8 cellular contexts compared by ENCODE assay signal in the genomic region with DNA sequence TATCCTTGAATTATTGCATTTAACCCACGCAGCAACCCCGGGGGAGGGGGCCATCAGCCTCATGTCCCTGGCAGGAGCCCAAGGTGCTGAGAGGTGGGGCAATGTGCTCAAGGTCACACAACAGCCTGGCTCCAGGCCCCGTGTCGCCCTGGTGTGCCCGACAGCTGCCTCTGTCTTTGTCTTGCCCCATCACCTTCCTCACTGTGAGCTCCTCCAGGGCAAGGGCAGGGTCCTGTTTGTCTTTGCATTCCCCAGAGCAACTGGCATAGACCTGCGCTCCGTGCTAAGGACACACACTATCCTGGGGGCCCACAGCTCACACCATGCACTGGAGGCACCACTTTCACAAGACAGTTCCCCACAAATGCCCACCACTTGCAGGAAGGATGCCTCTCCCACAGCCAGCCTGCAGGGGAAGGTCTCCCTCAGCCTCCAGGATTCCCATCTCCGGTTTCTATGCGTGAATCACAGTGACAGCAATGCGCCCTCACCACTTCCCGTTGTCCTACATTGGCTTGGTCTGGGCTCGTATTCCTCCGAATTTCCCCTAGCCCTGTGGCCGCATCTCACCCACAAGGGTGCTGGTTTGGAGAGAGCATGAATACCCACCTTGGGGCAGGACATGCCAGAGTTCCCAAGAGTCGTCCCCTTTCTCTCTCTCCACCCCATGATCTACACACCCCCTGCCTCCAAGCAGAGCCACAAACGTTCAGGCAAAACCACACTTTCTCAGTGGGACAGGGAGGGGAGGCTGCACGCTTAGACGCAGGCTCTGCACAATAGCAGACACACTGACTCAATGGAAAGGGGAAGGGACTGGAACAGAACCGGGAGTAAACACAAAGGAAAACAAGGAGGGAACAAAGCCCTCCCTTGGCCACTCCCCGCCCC. TPM values are rescaled to one million over a fixed set of nuclear protein-coding genes. Genes with fewer than 3 reads are reported as not detected.
A peak's percentile ranks its signal among the peaks of the same experiment; 100 is the strongest.
DNase-seq lines count a peak whose midpoint lies in the region; ATAC-seq and TF ChIP-seq lines count a peak whose summit lies in the region.

No MANE protein-coding gene starts in this region.

- H3K27me3 Mint-ChIP-seq in activated T-cell treated with anti-CD3 and anti-CD28 coated beads, Interleukin-2, amount 50 U/mL, for 24 hours = no peaks in the 10 kb centered on the region
- no peaks in the 10 kb centered on the region for H3K27me3 Mint-ChIP-seq in activated T-cell treated with anti-CD3 and anti-CD28 coated beads, Interleukin-2, amount 50 U/mL, for 4 hours (ENCODE audit: low read depth)
- H3K27me3 Mint-ChIP-seq in progenitor cell of endocrine pancreas = no peaks in the 10 kb centered on the region

- peak; percentile 43 for DNase-seq in activated T-cell treated with anti-CD3 and anti-CD28 coated beads, Interleukin-2, amount 50 U/mL, for 24 hours
- DNase-seq in activated T-cell treated with anti-CD3 and anti-CD28 coated beads for 4 hours = no peak
- DNase-seq in activated T-cell treated with anti-CD3 and anti-CD28 coated beads, Interleukin-2, amount 50 U/mL, for 4 hours = no peak
- peak; percentile 54 for DNase-seq in globus pallidus (ENCODE audit: low spot score)
- no peak for DNase-seq in progenitor cell of endocrine pancreas (ENCODE audit: low spot score, unreplicated experiment)
- DNase-seq in NCI-H187 treated with DMSO at 0.1 percent for 48 hours (lab: John Stamatoyannopoulos, UW) = no peak
- DNase-seq in NCI-H446 (lab: John Stamatoyannopoulos, UW) = no peak
- DNase-seq in activated CD4-positive, alpha-beta T cell treated with anti-CD3 and anti-CD28 coated beads for 4 hours = no peak

- H3K4me1 Mint-ChIP-seq in activated T-cell treated with anti-CD3 and anti-CD28 coated beads, Interleukin-2, amount 50 U/mL, for 24 hours (ENCODE audit: low read depth) = peaks cover 100% of the 10 kb centered on the region
- H3K4me1 Mint-ChIP-seq in activated T-cell treated with anti-CD3 and anti-CD28 coated beads, Interleukin-2, amount 50 U/mL, for 4 hours (ENCODE audit: low read depth) = peaks cover 97% of the 10 kb centered on the region
- H3K4me1 Mint-ChIP-seq in progenitor cell of endocrine pancreas (ENCODE audit: low read depth) = peaks cover 40% of the 10 kb centered on the region

- no peak for ATAC-seq in activated T-cell treated with anti-CD3 and anti-CD28 coated beads, Interleukin-2, amount 50 U/mL, for 4 hours

- peak overlapping the region; percentile 73 for H3K4me3 Mint-ChIP-seq in activated T-cell treated with anti-CD3 and anti-CD28 coated beads, Interleukin-2, amount 50 U/mL, for 24 hours
- peak overlapping the region; percentile 76 for H3K4me3 Mint-ChIP-seq in activated T-cell treated with anti-CD3 and anti-CD28 coated beads, Interleukin-2, amount 50 U/mL, for 4 hours
- H3K4me3 Mint-ChIP-seq in progenitor cell of endocrine pancreas (ENCODE audit: low read depth) = peak overlapping the region; percentile 65

- H3K36me3 Mint-ChIP-seq in activated T-cell treated with anti-CD3 and anti-CD28 coated beads, Interleukin-2, amount 50 U/mL, for 24 hours (ENCODE audit: low read depth) = peaks cover 55% of the 10 kb centered on the region
- peaks cover 13% of the 10 kb centered on the region for H3K36me3 Mint-ChIP-seq in activated T-cell treated with anti-CD3 and anti-CD28 coated beads, Interleukin-2, amount 50 U/mL, for 4 hours (ENCODE audit: insufficient read depth)
- peaks cover 1% of the 10 kb centered on the region for H3K36me3 Mint-ChIP-seq in progenitor cell of endocrine pancreas (ENCODE audit: insufficient read depth)

- no peaks in the 10 kb centered on the region for H3K9me3 Mint-ChIP-seq in activated T-cell treated with anti-CD3 and anti-CD28 coated beads, Interleukin-2, amount 50 U/mL, for 24 hours
- H3K9me3 Mint-ChIP-seq in activated T-cell treated with anti-CD3 and anti-CD28 coated beads, Interleukin-2, amount 50 U/mL, for 4 hours = no peaks in the 10 kb centered on the region
- no peaks in the 10 kb centered on the region for H3K9me3 Mint-ChIP-seq in progenitor cell of endocrine pancreas (ENCODE audit: low read depth)

- peak overlapping the region; percentile 97 for H3K27ac Mint-ChIP-seq in activated T-cell treated with anti-CD3 and anti-CD28 coated beads, Interleukin-2, amount 50 U/mL, for 24 hours
- peak overlapping the region; percentile 90 for H3K27ac Mint-ChIP-seq in progenitor cell of endocrine pancreas

- TF ChIP-seq CTCF in progenitor cell of endocrine pancreas (IDR thresholded peaks at IDR 0.05; ENCODE audit: unreplicated experiment) = no peak

RNA-seq across cellular contexts. Expression of a gene that starts 10.3 kb away (rescaled TPM):
- 10 to 100 TPM; 18.1 to 21.9 (median 19.5) TPM for total RNA-seq in activated T-cell treated with anti-CD3 and anti-CD28 coated beads, Interleukin-2, amount 50 U/mL, for 4 hours
- total RNA-seq in progenitor cell of endocrine pancreas = 6.1 and 7.0 TPM in 2 replicates

RNA-seq across cellular contexts. Expression of a gene that starts 25.6 kb away (rescaled TPM):
- total RNA-seq in activated T-cell treated with anti-CD3 and anti-CD28 coated beads, Interleukin-2, amount 50 U/mL, for 4 hours = not detected
- total RNA-seq in progenitor cell of endocrine pancreas = 0.24 and 0.29 TPM in 2 replicates

RNA-seq across cellular contexts. Expression of a gene that starts 59.0 kb away (rescaled TPM):
- total RNA-seq in activated T-cell treated with anti-CD3 and anti-CD28 coated beads, Interleukin-2, amount 50 U/mL, for 4 hours = 1 to 10 TPM in 1 of 3 donors, under 1 TPM in 2; 0.33 to 1.1 (median 0.73) TPM
- 9.6 and 9.8 TPM in 2 replicates for total RNA-seq in progenitor cell of endocrine pancreas

Comparison
In these comparisons a context has a peak if more than half of its experiments do, and no peak if none do; other contexts are left out.
1. DNase-seq: peak in activated T-cell treated with anti-CD3 and anti-CD28 coated beads, Interleukin-2, amount 50 U/mL, for 24 hours (single experiment) and globus pallidus (single experiment); none in activated T-cell treated with anti-CD3 and anti-CD28 coated beads for 4 hours (single experiment), activated T-cell treated with anti-CD3 and anti-CD28 coated beads, Interleukin-2, amount 50 U/mL, for 4 hours (single experiment), progenitor cell of endocrine pancreas (single experiment), NCI-H187 treated with DMSO at 0.1 percent for 48 hours (single experiment), NCI-H446 (0 of 2) and activated CD4-positive, alpha-beta T cell treated with anti-CD3 and anti-CD28 coated beads for 4 hours (0 of 2).
2. Peak in every context shown above with its lines, with median percentiles within 50 percentile points of each other: H3K4me3 Mint-ChIP-seq.